ENCODE assay signal across 8 cellular contexts in the genomic region with DNA sequence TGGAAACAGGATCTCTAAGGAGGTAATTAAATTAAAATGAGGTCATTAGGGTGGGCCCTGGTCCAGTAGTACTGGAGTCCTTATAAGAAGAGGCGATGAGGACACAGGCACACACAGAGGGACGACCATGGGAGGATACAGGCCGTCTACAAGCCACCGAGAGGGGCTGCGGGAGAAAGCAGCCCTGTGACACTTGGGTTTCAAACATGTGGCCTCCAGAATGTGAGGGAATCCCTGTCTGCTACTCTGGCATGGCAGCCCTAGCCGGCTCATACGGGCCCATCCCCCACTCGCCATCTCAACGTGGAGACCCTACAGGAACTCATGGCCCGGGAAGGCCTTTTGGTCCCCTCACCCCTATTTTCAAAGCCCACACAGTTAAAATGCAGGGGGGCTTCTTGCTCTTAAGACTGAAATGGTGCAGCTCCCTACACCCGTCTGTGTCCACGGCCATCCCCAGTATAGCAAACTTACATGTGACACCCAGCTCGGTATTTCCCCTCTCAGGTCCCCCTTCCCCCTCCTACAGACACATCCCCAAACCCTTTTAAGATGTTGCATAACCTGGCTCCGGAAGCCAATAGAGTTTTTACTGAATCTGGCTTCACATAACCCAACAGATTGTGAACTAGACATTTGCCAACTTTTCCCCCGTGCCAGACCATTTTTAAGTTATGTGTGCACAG.
DNase-seq lines count a peak whose midpoint lies in the region; ATAC-seq, FAIRE-seq and TF ChIP-seq lines count a peak whose summit lies in the region.

No MANE protein-coding gene starts in this region.

- H3K9me3 ChIP-seq in PC-3 (ENCODE audit: low read length) (no peaks in the 10 kb centered on the region), breast epithelium (no peaks in the 10 kb centered on the region), tibial nerve (no peaks in the 10 kb centered on the region)

- TF ChIP-seq CTCF in PC-3 (conservative IDR thresholded peaks at IDR 0.05; ENCODE audit: low read depth, low read length) (no peak), breast epithelium (IDR thresholded peaks at IDR 0.05) (no peak), tibial nerve (IDR thresholded peaks at IDR 0.05) (no peak)

- peak overlapping the region; percentile 84 for H3K4me2 ChIP-seq in PC-3 (ENCODE audit: low read length)

- no peaks in the 10 kb centered on the region for H4K20me1 ChIP-seq in PC-3 (ENCODE audit: low read length)

- WGBS in tibial nerve, 2 donors = 13 to 15% methylated on average over 15 of the region's 15 CpGs

- no peaks in the 10 kb centered on the region for H3K9me2 ChIP-seq in PC-3 (replicated peaks; ENCODE audit: low read length)

- H2AFZ ChIP-seq in PC-3 (ENCODE audit: low read length) = peak overlapping the region; percentile 86; the same call in 1 of the 2 replicates

- no TSS peak for BruUV-seq in PC-3 (replicated peaks; lab: Mats Ljungman, UMichigan)

- H3K9ac ChIP-seq in PC-3 (ENCODE audit: low read length) = peak overlapping the region; percentile 75

- no peaks in the 10 kb centered on the region for H3K79me2 ChIP-seq in PC-3 (ENCODE audit: low read length)

- H3K27ac ChIP-seq in PC-3 (ENCODE audit: low read length) (peak overlapping the region; percentile 97), breast epithelium (peak overlapping the region; percentile 68 to 91), tibial nerve (peak overlapping the region in 3 of 4 donors; percentile 52 to 83 (median 74))

- no peak overlapping the region for H3K4me3 ChIP-seq in PC-3 (ENCODE audit: low read length)
- H3K4me3 ChIP-seq in breast epithelium = peak overlapping the region in 2 of 3 donors; percentile 3 to 46
- peak overlapping the region in 3 of 4 donors; percentile 4 to 36 (median 18) for H3K4me3 ChIP-seq in tibial nerve

- CTCF ChIA-PET in PC-3 (lab: Charles Lee) = interaction anchor here (0.6 kb wide), 1 partner anchor 113 kb away, joined by 11 read pairs; no protein-coding TSS in a partner anchor

- ATAC-seq in HG02678 (IDR thresholded peaks at IDR 0.05; ENCODE audit: unreplicated experiment) (peak; percentile 43), PC-3 (0 out of 2 replicates have a peak, but pooled peaks have one; percentile 19)

- intact Hi-C loops in PC-3 (cut with micrococcal nuclease) = loop anchor here (5.0 kb wide), 1 partner anchor 108 kb away; no protein-coding TSS in a partner anchor
- intact Hi-C loops in breast epithelium (cut with DNase I; ENCODE audit: low total_unique reads) = no loop called here

- TF ChIP-seq POLR2A in breast epithelium (IDR thresholded peaks at IDR 0.05) = no peak
- no peak for TF ChIP-seq POLR2A in tibial nerve (IDR thresholded peaks at IDR 0.05)

- no peaks in the 10 kb centered on the region for H3K36me3 ChIP-seq in PC-3 (ENCODE audit: low read depth, low read length)
- no peaks in the 10 kb centered on the region for H3K36me3 ChIP-seq in breast epithelium
- no peaks in the 10 kb centered on the region for H3K36me3 ChIP-seq in tibial nerve

- peak; percentile 12 for DNase-seq in NCI-H2171 treated with DMSO at 0.1 percent for 48 hours (lab: John Stamatoyannopoulos, UW)
- DNase-seq in NCI-H2171 (lab: John Stamatoyannopoulos, UW) = no peak
- DNase-seq in PC-3 = peak; percentile 25
- DNase-seq in breast epithelium (ENCODE audit: low spot score in 2 of 2) = peak in 1 of 2 donors; percentile 36
- DNase-seq in medulla oblongata (ENCODE audit: extremely low spot score) = peak; percentile 56
- peak in 1 of 2 donors; percentile 41 for DNase-seq in tibial nerve (ENCODE audit: low spot score in 2 of 2)
- DNase-seq in RCC 7860 (ENCODE audit: low spot score) = no peak

- no peak for TF ChIP-seq EP300 in tibial nerve (IDR thresholded peaks at IDR 0.05)

- no peaks in the 10 kb centered on the region for H3F3A ChIP-seq in PC-3 (ENCODE audit: low read length, unreplicated experiment)

- no peak for FAIRE-seq in RCC 7860 (lab: Jason Lieb, UNC)

- POLR2A ChIA-PET in PC-3 (lab: Charles Lee; ENCODE audit: unreplicated experiment) = no interaction called here

- no peaks in the 10 kb centered on the region for H3K27me3 ChIP-seq in PC-3 (ENCODE audit: low read length)
- peaks cover 0 to 19% of the 10 kb centered on the region in 2 donors for H3K27me3 ChIP-seq in breast epithelium
- H3K27me3 ChIP-seq in tibial nerve = no peaks in the 10 kb centered on the region

- H3K4me1 ChIP-seq in PC-3 (ENCODE audit: insufficient read depth, low read length) = peaks cover 24% of the 10 kb centered on the region
- H3K4me1 ChIP-seq in breast epithelium = no peaks in the 10 kb centered on the region
- H3K4me1 ChIP-seq in tibial nerve = peaks cover 0 to 37% (median 12%) of the 10 kb centered on the region in 4 donors

Comparison
In these comparisons a context has a peak if more than half of its experiments do, and no peak if none do; other contexts are left out.
1. DNase-seq: peak in NCI-H2171 treated with DMSO at 0.1 percent for 48 hours (single experiment), PC-3 (single experiment) and medulla oblongata (single experiment); none in NCI-H2171 (single experiment) and RCC 7860 (single experiment).
2. Peak in every context shown above with its lines, with median percentiles within 50 percentile points of each other: H3K27ac ChIP-seq.